18 cellular contexts compared by ENCODE assay signal in genomic region chr11:107446822-107447431, GRCh38. TPM values are rescaled to one million over a fixed set of nuclear protein-coding genes. Genes with fewer than 3 reads are reported as not detected.
DNase-seq lines count a peak whose midpoint lies in the region; ATAC-seq, FAIRE-seq and TF ChIP-seq lines count a peak whose summit lies in the region.
"Had no signal": no experiment of that assay in that cellular context is flagged by ENCODE, and none has a peak within 500 bp of the region (broad histone marks: within the 10 kb centered on the region; RNA-seq: fewer than 3 reads in every experiment).

No MANE protein-coding gene starts in this region.

- H3K36me3 ChIP-seq in kidney (ENCODE audit: control insufficient read depth in 1 of 2, insufficient read depth in 2 of 2, low read length in 2 of 2) (peaks cover 2 to 15% of the 10 kb centered on the region in 2 donors), uterus (no peaks in the 10 kb centered on the region), neuronal stem cell (replicated peaks in 1 of 2; ENCODE audit: control insufficient read depth in 2 of 2, insufficient read depth in 2 of 2, low read length in 2 of 2) (peaks cover 0 to 60% of the 10 kb centered on the region in 2 donors)

- no peak overlapping the region for H2BK15ac ChIP-seq in neuronal stem cell (ENCODE audit: low read length)

- H3K27ac ChIP-seq in kidney (ENCODE audit: low read depth in 2 of 2, low read length in 2 of 2) = peak overlapping the region in 1 of 2 donors; percentile 19
- H3K27ac ChIP-seq in uterus = no peak overlapping the region
- H3K27ac ChIP-seq in RWPE1 = no peak overlapping the region
- H3K27ac ChIP-seq in neuronal stem cell (replicated peaks; ENCODE audit: low read length) = no peak overlapping the region
- H3K27ac ChIP-seq: Peyer's patch had no signal

- H2BK5ac ChIP-seq in neuronal stem cell (ENCODE audit: low read length) = no peak overlapping the region

- H4K8ac ChIP-seq in neuronal stem cell (ENCODE audit: low read depth, low read length) = no peak overlapping the region

- H3K79me1 ChIP-seq in neuronal stem cell (ENCODE audit: low read depth, low read length) = no peaks in the 10 kb centered on the region

- no peak overlapping the region for H4K91ac ChIP-seq in neuronal stem cell (ENCODE audit: low read depth, low read length, poor library complexity)

- TF ChIP-seq CTCF in kidney (IDR thresholded peaks at IDR 0.05; ENCODE audit: borderline replicate concordance, extremely low read depth, insufficient read depth) = no peak
- TF ChIP-seq CTCF in uterus (IDR thresholded peaks at IDR 0.05) = no peak
- no peak for TF ChIP-seq CTCF in RWPE1 (conservative IDR thresholded peaks at IDR 0.05; ENCODE audit: low read depth)

- no peak overlapping the region for H2AFZ ChIP-seq in neuronal stem cell (ENCODE audit: low read length)

- no peak overlapping the region for H2BK120ac ChIP-seq in neuronal stem cell (ENCODE audit: low read depth, low read length)

- POLR2A ChIA-PET in RWPE1 (lab: Yijun Ruan, JAX; ENCODE audit: low non-redundant PET) = no interaction called here

- no CpG with 5 or more reads among the region's 3 CpGs for WGBS in neuronal stem cell (ENCODE audit: extremely low coverage in 2 of 2, insufficient read length in 2 of 2, insufficient replicate concordance in 1 of 2), 2 donors

- CTCF ChIA-PET in RWPE1 (lab: Yijun Ruan, JAX) = no interaction called here

- H3K4me3 ChIP-seq in kidney (ENCODE audit: low read length in 2 of 2) (peak overlapping the region; percentile 19 to 21), uterus (no peak overlapping the region), neuronal stem cell (ENCODE audit: low read length in 2 of 2) (no peak overlapping the region)
- H3K4me3 ChIP-seq: Peyer's patch had no signal

- no peak overlapping the region for H3K14ac ChIP-seq in neuronal stem cell (ENCODE audit: low read length)

- intact Hi-C loops in kidney (cut with DNase I) (no loop called here), uterus (cut with DNase I; ENCODE audit: low total_unique reads) (no loop called here)

- peak; percentile 52 for ATAC-seq in GM18907 (IDR thresholded peaks at IDR 0.05; ENCODE audit: unreplicated experiment)
- ATAC-seq in HG02798 (IDR thresholded peaks at IDR 0.05; ENCODE audit: poor library complexity, unreplicated experiment) = peak; percentile 47

- TF ChIP-seq POLR2A in GM12891 (IDR thresholded peaks at IDR 0.05; ENCODE audit: low read depth, low read length) = no peak
- no peak for TF ChIP-seq POLR2A in uterus (IDR thresholded peaks at IDR 0.05)
- TF ChIP-seq POLR2A in erythroblast (IDR thresholded peaks at IDR 0.05; ENCODE audit: low read length) = no peak

- H3K4me2 ChIP-seq in neuronal stem cell (ENCODE audit: insufficient read depth, low read length, poor library complexity, severe bottlenecking) = no peak overlapping the region

- H3K9ac ChIP-seq in kidney (ENCODE audit: low read length in 2 of 2) (no peak overlapping the region), neuronal stem cell (ENCODE audit: low read depth, low read length, poor library complexity) (no peak overlapping the region)

- no peak overlapping the region for H2AK5ac ChIP-seq in neuronal stem cell (ENCODE audit: low read depth, low read length)

- H3K23ac ChIP-seq in neuronal stem cell (ENCODE audit: low read depth, low read length, poor library complexity) = no peak overlapping the region

- no peak overlapping the region for H2BK12ac ChIP-seq in neuronal stem cell (ENCODE audit: low read length)

- no peaks in the 10 kb centered on the region for H3K9me3 ChIP-seq in kidney (ENCODE audit: control insufficient read depth in 1 of 2, low read length in 2 of 2)
- H3K9me3 ChIP-seq in uterus = no peaks in the 10 kb centered on the region
- H3K9me3 ChIP-seq in neuronal stem cell (replicated peaks in 1 of 2; ENCODE audit: control insufficient read depth in 2 of 2, insufficient read depth in 1 of 2, low read depth in 1 of 2, low read length in 2 of 2) = peaks cover 0 to 22% of the 10 kb centered on the region in 2 donors
- H3K9me3 ChIP-seq: Peyer's patch had no signal

- H3K4me1 ChIP-seq in kidney (ENCODE audit: control insufficient read depth in 1 of 2, insufficient read depth in 1 of 2, low read depth in 1 of 2, low read length in 2 of 2) = no peaks in the 10 kb centered on the region
- H3K4me1 ChIP-seq in uterus = no peaks in the 10 kb centered on the region
- H3K4me1 ChIP-seq in neuronal stem cell (ENCODE audit: control insufficient read depth in 2 of 2, insufficient read depth in 1 of 2, low read depth in 1 of 2, low read length in 2 of 2) = peaks cover 0 to 4% of the 10 kb centered on the region in 2 donors
- H3K4me1 ChIP-seq: Peyer's patch had no signal

- H3K4ac ChIP-seq in neuronal stem cell (ENCODE audit: low read length) = no peak overlapping the region

- DNase-seq in GM12891 (ENCODE audit: insufficient read length, low spot score) (no peak), kidney (no peak), uterus (no peak), RWPE1 (ENCODE audit: low spot score) (no peak), erythroblast (lab: John Stamatoyannopoulos, UW) (no peak), neuronal stem cell (ENCODE audit: low spot score) (no peak)
- DNase-seq: CD4-positive, CD25-positive, alpha-beta regulatory T cell; DMS79; HCEC 1CT; IMR-90; NCI-H1436; NCI-H2081 treated with DMSO at 0.1 percent for 48 hours; NCI-H524; Peyer's patch; SHP77 had no signal

- no peaks in the 10 kb centered on the region for H3K27me3 ChIP-seq in uterus
- H3K27me3 ChIP-seq in neuronal stem cell (ENCODE audit: control insufficient read depth in 3 of 3, insufficient read depth in 3 of 3, low read depth in 1 of 3, low read length in 3 of 3) = no peaks in the 10 kb centered on the region
- H3K27me3 ChIP-seq: Peyer's patch had no signal

- H3K18ac ChIP-seq in neuronal stem cell (ENCODE audit: low read length) = no peak overlapping the region

- peak; percentile 50 for FAIRE-seq in GM12891 (lab: Jason Lieb, UNC)
- FAIRE-seq in kidney (lab: Jason Lieb, UNC) = no peak
- FAIRE-seq: G401.6 had no signal

TF ChIP-seq in GM12891, 5 proteins besides CTCF, POLR2A, EP300 and RAD21:
- no peak for TF ChIP-seq SPI1 (IDR thresholded peaks at IDR 0.05; ENCODE audit: low read depth, low read length)
- no peak for TF ChIP-seq TAF1 (IDR thresholded peaks at IDR 0.05; ENCODE audit: low read depth, low read length)
- no peak for TF ChIP-seq POU2F2 (IDR thresholded peaks at IDR 0.05; ENCODE audit: low read depth, low read length)
- TF ChIP-seq PAX5 (IDR thresholded peaks at IDR 0.05; ENCODE audit: insufficient read depth, low read length, severe bottlenecking) = no peak
- TF ChIP-seq POLR2AphosphoS5 (IDR thresholded peaks at IDR 0.05; ENCODE audit: low read depth, low read length) = no peak

RNA-seq across cellular contexts. Expression of gene CWF19L2, which starts 10.7 kb away (rescaled TPM):
- 5.6 TPM for polyA plus RNA-seq in GM12891 (2012; ENCODE audit: low read depth, missing spikeins)
- total RNA-seq in kidney = 19.1 TPM
- polyA plus RNA-seq in kidney (ENCODE audit: insufficient read depth, low read depth, low replicate concordance) = 10.3 TPM
- 10 to 100 TPM; 16.1 to 41.0 (median 27.8) TPM for total RNA-seq in uterus
- 21.8 TPM for polyA plus RNA-seq in neuronal stem cell (2013, experiment 1 of 2)
- polyA plus RNA-seq in neuronal stem cell (2013, experiment 2 of 2) = 22.0 TPM

Comparison
In these comparisons a context has a peak if more than half of its experiments do, and no peak if none do; other contexts are left out.
1. H3K4me3 ChIP-seq: peak in kidney (2 of 2); none in uterus (0 of 2) and neuronal stem cell (0 of 2).